10 cellular contexts compared by ENCODE assay signal in genomic region chr12:113467154-113467513, GRCh38. TPM values are rescaled to one million over a fixed set of nuclear protein-coding genes. Genes with fewer than 3 reads are reported as not detected.
DNase-seq lines count a peak whose midpoint lies in the region; ATAC-seq, FAIRE-seq and TF ChIP-seq lines count a peak whose summit lies in the region.
"Had no signal": no experiment of that assay in that cellular context is flagged by ENCODE, and none has a peak within 500 bp of the region (broad histone marks: within the 10 kb centered on the region; RNA-seq: fewer than 3 reads in every experiment).

No MANE protein-coding gene starts in this region.

- H3K79me2 ChIP-seq in keratinocyte (ENCODE audit: control insufficient read depth, insufficient read depth, low read length): no peaks in the 10 kb centered on the region

- TF ChIP-seq EP300 in stomach (IDR thresholded peaks at IDR 0.05): no peak

- H4K20me1 ChIP-seq in keratinocyte (ENCODE audit: control insufficient read depth, extremely low read depth, insufficient read depth, low read length): peaks cover 3% of the 10 kb centered on the region

- H3K4me2 ChIP-seq in keratinocyte (ENCODE audit: control insufficient read depth, extremely low read depth, insufficient read depth, low read depth, low read length): peak overlapping the region; percentile 85

- peaks cover 28% of the 10 kb centered on the region for H3K4me1 Mint-ChIP-seq in activated CD8-positive, alpha-beta T cell treated with anti-CD3 and anti-CD28 coated beads, Interleukin-2, amount 10 ng/mL, durations not matched to agents 7 days and 5 days (ENCODE audit: low read depth)
- H3K4me1 Mint-ChIP-seq in activated CD8-positive, alpha-beta T cell treated with anti-CD3 and anti-CD28 coated beads for 36 hours (ENCODE audit: low read depth): peaks cover 20% of the 10 kb centered on the region

- 2 to 14% (median 6%) methylated on average over 9 to 30 of the region's 30 CpGs for WGBS in stomach, 5 donors

- H3K27ac ChIP-seq in ascending aorta: no peak overlapping the region
- H3K27ac ChIP-seq in keratinocyte (ENCODE audit: control insufficient read depth, insufficient read depth, low read length): no peak overlapping the region
- H3K27ac ChIP-seq in stomach: no peak overlapping the region
- H3K27ac ChIP-seq: SJSA1 had no signal

- no peaks in the 10 kb centered on the region for H3K9me3 Mint-ChIP-seq in activated CD8-positive, alpha-beta T cell treated with anti-CD3 and anti-CD28 coated beads, Interleukin-2, amount 10 ng/mL, durations not matched to agents 7 days and 5 days (ENCODE audit: insufficient read depth)
- H3K9me3 Mint-ChIP-seq in activated CD8-positive, alpha-beta T cell treated with anti-CD3 and anti-CD28 coated beads for 36 hours: no peaks in the 10 kb centered on the region

- H3K9ac ChIP-seq in keratinocyte (ENCODE audit: control insufficient read depth, extremely low read depth, insufficient read depth, low read length): peak overlapping the region; percentile 58

- H3K27ac Mint-ChIP-seq in activated CD8-positive, alpha-beta T cell treated with anti-CD3 and anti-CD28 coated beads, Interleukin-2, amount 10 ng/mL, durations not matched to agents 7 days and 5 days: peak overlapping the region; percentile 69
- H3K27ac Mint-ChIP-seq in activated CD8-positive, alpha-beta T cell treated with anti-CD3 and anti-CD28 coated beads for 36 hours: no peak overlapping the region

- no peaks in the 10 kb centered on the region for H3K36me3 ChIP-seq in ascending aorta
- no peaks in the 10 kb centered on the region for H3K36me3 ChIP-seq in keratinocyte (ENCODE audit: control insufficient read depth in 2 of 2, extremely low read depth in 1 of 2, insufficient read depth in 2 of 2, low read length in 2 of 2)
- H3K36me3 ChIP-seq in stomach: no peaks in the 10 kb centered on the region
- H3K36me3 ChIP-seq: SJSA1 had no signal

- H3K27me3 ChIP-seq in ascending aorta (peaks cover 45% of the 10 kb centered on the region), keratinocyte (ENCODE audit: control insufficient read depth, extremely low read depth, insufficient read depth, low read length) (peaks cover 99% of the 10 kb centered on the region), stomach (peaks cover 39 to 100% (median 100%) of the 10 kb centered on the region in 3 donors)

- H3K36me3 Mint-ChIP-seq in activated CD8-positive, alpha-beta T cell treated with anti-CD3 and anti-CD28 coated beads, Interleukin-2, amount 10 ng/mL, durations not matched to agents 7 days and 5 days (ENCODE audit: low read depth): peaks cover 10% of the 10 kb centered on the region
- H3K36me3 Mint-ChIP-seq in activated CD8-positive, alpha-beta T cell treated with anti-CD3 and anti-CD28 coated beads for 36 hours (ENCODE audit: low read depth): no peaks in the 10 kb centered on the region

- ATAC-seq in activated CD8-positive, alpha-beta T cell treated with anti-CD3 and anti-CD28 coated beads, Interleukin-2, amount 10 ng/mL, durations not matched to agents 7 days and 5 days: no peak
- ATAC-seq in activated CD8-positive, alpha-beta T cell treated with anti-CD3 and anti-CD28 coated beads for 36 hours: no peak
- ATAC-seq in omental fat pad (ENCODE audit: low FRiP score): no peak

- CTCF ChIA-PET in activated CD8-positive, alpha-beta T cell treated with anti-CD3 and anti-CD28 coated beads, Interleukin-2, amount 10 ng/mL, durations not matched to agents 7 days and 5 days (lab: Charles Lee): no interaction called here
- CTCF ChIA-PET in activated CD8-positive, alpha-beta T cell treated with anti-CD3 and anti-CD28 coated beads for 36 hours (lab: Charles Lee): no interaction called here

- peaks cover 76% of the 10 kb centered on the region for H3K27me3 Mint-ChIP-seq in activated CD8-positive, alpha-beta T cell treated with anti-CD3 and anti-CD28 coated beads, Interleukin-2, amount 10 ng/mL, durations not matched to agents 7 days and 5 days (ENCODE audit: low read depth)
- H3K27me3 Mint-ChIP-seq in activated CD8-positive, alpha-beta T cell treated with anti-CD3 and anti-CD28 coated beads for 36 hours: peaks cover 73% of the 10 kb centered on the region

- no peaks in the 10 kb centered on the region for H3K9me3 ChIP-seq in ascending aorta
- no peaks in the 10 kb centered on the region for H3K9me3 ChIP-seq in keratinocyte (ENCODE audit: control insufficient read depth, low read depth, low read length)
- H3K9me3 ChIP-seq in stomach: no peaks in the 10 kb centered on the region

- POLR2A ChIA-PET in activated CD8-positive, alpha-beta T cell treated with anti-CD3 and anti-CD28 coated beads, Interleukin-2, amount 10 ng/mL, durations not matched to agents 7 days and 5 days (lab: Charles Lee): no interaction called here
- POLR2A ChIA-PET in activated CD8-positive, alpha-beta T cell treated with anti-CD3 and anti-CD28 coated beads for 36 hours (lab: Charles Lee): no interaction called here

- DNase-seq in activated CD8-positive, alpha-beta T cell treated with anti-CD3 and anti-CD28 coated beads, Interleukin-2, amount 10 ng/mL, durations not matched to agents 7 days and 5 days: no peak
- no peak for DNase-seq in activated CD8-positive, alpha-beta T cell treated with anti-CD3 and anti-CD28 coated beads for 36 hours
- DNase-seq in ascending aorta (ENCODE audit: low spot score in 2 of 2) (no peak), keratinocyte (ENCODE audit: low read depth, low spot score) (no peak), stomach (no peak), cerebellar cortex (ENCODE audit: low spot score) (no peak), omental fat pad (ENCODE audit: low spot score) (no peak), SKM-1 (lab: John Stamatoyannopoulos, UW; ENCODE audit: unreplicated experiment) (no peak)
- DNase-seq: stimulated activated naive CD4-positive, alpha-beta T cell treated with Interleukin-2 at 50 U/mL for 16 hours had no signal

- H3K4me3 ChIP-seq in ascending aorta (peak overlapping the region; percentile 45 to 58), keratinocyte (ENCODE audit: control insufficient read depth in 2 of 3, extremely low read depth in 1 of 3, insufficient read depth in 2 of 3, low read depth in 1 of 3, low read length in 3 of 3) (peak overlapping the region; percentile 43 to 70 (median 58)), stomach (peak overlapping the region; percentile 23 to 50 (median 42))
- H3K4me3 ChIP-seq: SJSA1 had no signal

- peak overlapping the region; percentile 69 for H2AFZ ChIP-seq in keratinocyte (ENCODE audit: control insufficient read depth, low read length)

- peak overlapping the region; percentile 38 for H3K4me3 Mint-ChIP-seq in activated CD8-positive, alpha-beta T cell treated with anti-CD3 and anti-CD28 coated beads, Interleukin-2, amount 10 ng/mL, durations not matched to agents 7 days and 5 days
- H3K4me3 Mint-ChIP-seq in activated CD8-positive, alpha-beta T cell treated with anti-CD3 and anti-CD28 coated beads for 36 hours: no peak overlapping the region

- no peak for TF ChIP-seq CTCF in activated CD8-positive, alpha-beta T cell treated with anti-CD3 and anti-CD28 coated beads for 36 hours (IDR thresholded peaks at IDR 0.05)
- TF ChIP-seq CTCF in ascending aorta (IDR thresholded peaks at IDR 0.05) (no peak), keratinocyte (optimal IDR thresholded peaks at IDR 0.05 in 1 of 3, IDR thresholded peaks at IDR 0.05 in 1 of 3, conservative IDR thresholded peaks at IDR 0.05 in 1 of 3; ENCODE audit: extremely low read depth in 1 of 3, insufficient read depth in 2 of 3, low read length in 3 of 3) (no peak), stomach (IDR thresholded peaks at IDR 0.05) (no peak), omental fat pad (IDR thresholded peaks at IDR 0.05) (no peak)

- H3K4me1 ChIP-seq in ascending aorta (peaks cover 15 to 27% of the 10 kb centered on the region in 2 donors), keratinocyte (ENCODE audit: control insufficient read depth, extremely low read depth, insufficient read depth, low read length) (peaks cover 15% of the 10 kb centered on the region), stomach (peaks cover 47 to 77% (median 63%) of the 10 kb centered on the region in 4 donors)

- TF ChIP-seq POLR2A in stomach (IDR thresholded peaks at IDR 0.05): no peak

- no peak for FAIRE-seq in keratinocyte (lab: Jason Lieb, UNC)

- dilution Hi-C loops in keratinocyte (cut with MboI; ENCODE audit: extremely low pct_ligation_motif_present, low sequenced_read_pairs): no loop called here

- intact Hi-C loops in activated CD8-positive, alpha-beta T cell treated with anti-CD3 and anti-CD28 coated beads for 36 hours (cut with micrococcal nuclease): no loop called here
- intact Hi-C loops in ascending aorta (cut with DNase I): no loop called here
- intact Hi-C loops in stomach (cut with DNase I; ENCODE audit: low total_unique reads): loop anchor here (10.0 kb wide), 1 partner anchor 448 kb away; no protein-coding TSS in a partner anchor

- H3K9me1 ChIP-seq in keratinocyte (ENCODE audit: control insufficient read depth, extremely low read depth, insufficient read depth, low read length): no peaks in the 10 kb centered on the region

RNA-seq across cellular contexts. Expression of gene LHX5, which starts 4.5 kb away (rescaled TPM):
- total RNA-seq in activated CD8-positive, alpha-beta T cell treated with anti-CD3 and anti-CD28 coated beads, Interleukin-2, amount 10 ng/mL, durations not matched to agents 7 days and 5 days: not detected
- not detected for total RNA-seq in activated CD8-positive, alpha-beta T cell treated with anti-CD3 and anti-CD28 coated beads for 36 hours
- total RNA-seq in ascending aorta: not detected
- 0.04 to 0.10 TPM (median 0.06 TPM) in 3 replicates for polyA plus RNA-seq in keratinocyte
- polyA plus RNA-seq in keratinocyte (2011; ENCODE audit: low read depth): 0.20 TPM
- polyA plus RNA-seq in keratinocyte (2011; cell fraction: cytosol; rRNA removed): 0.12 and 0.16 TPM in 2 replicates
- 0.11 and 0.28 TPM in 2 replicates for polyA plus RNA-seq in keratinocyte (2011; cell fraction: nucleus; rRNA removed)
- polyA plus RNA-seq in keratinocyte (2012; ENCODE audit: low replicate concordance): 0.19 and 0.35 TPM in 2 replicates
- not detected in 3 replicates for polyA minus RNA-seq in keratinocyte
- not detected for polyA minus RNA-seq in keratinocyte (2011; cell fraction: cytosol; rRNA and poly(A)+ RNA removed)
- polyA minus RNA-seq in keratinocyte (2011; cell fraction: nucleus; rRNA and poly(A)+ RNA removed): 0.16 TPM in 1 of 2 replicates, not detected in the other
- total RNA-seq in stomach: under 1 TPM in 2 of 5 donors, not detected in 3; 0.29 to 0.45 TPM
- polyA plus RNA-seq in stomach: 1 to 10 TPM in 1 of 3 donors, under 1 TPM in 2; 0.43 to 1.4 (median 0.61) TPM
- not detected for total RNA-seq in omental fat pad
- total RNA-seq: SJSA1 had no signal

RNA-seq across cellular contexts. Expression of gene SDSL, which starts 45.0 kb away (rescaled TPM):
- total RNA-seq in activated CD8-positive, alpha-beta T cell treated with anti-CD3 and anti-CD28 coated beads, Interleukin-2, amount 10 ng/mL, durations not matched to agents 7 days and 5 days: under 1 TPM; 0.37 to 0.39 TPM
- total RNA-seq in activated CD8-positive, alpha-beta T cell treated with anti-CD3 and anti-CD28 coated beads for 36 hours: not detected
- total RNA-seq in ascending aorta (11.0 TPM), stomach (10 to 100 TPM in 2 of 5 donors, 1 to 10 TPM in 1, not detected in 2; 5.9 to 27.2 (median 16.2) TPM), omental fat pad (1 to 10 TPM; 2.1 to 6.0 (median 4.1) TPM)
- polyA plus RNA-seq in keratinocyte (1.4 to 4.7 TPM (median 1.9 TPM) in 3 replicates), stomach (10 to 100 TPM; 11.8 to 19.6 (median 13.9) TPM)
- polyA plus RNA-seq in keratinocyte (2011; ENCODE audit: low read depth): 1.2 TPM
- polyA plus RNA-seq in keratinocyte (2011; cell fraction: cytosol; rRNA removed): 2.7 and 4.8 TPM in 2 replicates
- polyA plus RNA-seq in keratinocyte (2011; cell fraction: nucleus; rRNA removed): 3.7 TPM in 2 replicates
- polyA plus RNA-seq in keratinocyte (2012; ENCODE audit: low replicate concordance): 1.3 and 2.0 TPM in 2 replicates
- polyA minus RNA-seq in keratinocyte: 0.77 to 2.5 TPM in 2 of 3 replicates, not detected in the other
- polyA minus RNA-seq in keratinocyte (2011; cell fraction: cytosol; rRNA and poly(A)+ RNA removed): 2.9 TPM
- 1.2 and 1.6 TPM in 2 replicates for polyA minus RNA-seq in keratinocyte (2011; cell fraction: nucleus; rRNA and poly(A)+ RNA removed)
